15 cellular contexts compared by ENCODE assay signal in genomic region chrX:7074135-7074907, GRCh38.
DNase-seq lines count a peak whose midpoint lies in the region; ATAC-seq, FAIRE-seq and TF ChIP-seq lines count a peak whose summit lies in the region.
"Had no signal": no experiment of that assay in that cellular context is flagged by ENCODE, and none has a peak within 500 bp of the region (broad histone marks: within the 10 kb centered on the region; RNA-seq: fewer than 3 reads in every experiment).

No MANE protein-coding gene starts in this region.

- no peak overlapping the region for H3K27ac Mint-ChIP-seq in activated CD8-positive, alpha-beta memory T cell treated with anti-CD3 and anti-CD28 coated beads, Interleukin-2, amount 10 ng/mL, durations not matched to agents 7 days and 5 days

- H3K4me1 ChIP-seq in small intestine (ENCODE audit: control insufficient read depth in 2 of 2, insufficient read depth in 1 of 2, low read depth in 1 of 2, low read length in 1 of 2) = peaks cover 0 to 4% of the 10 kb centered on the region in 2 donors
- H3K4me1 ChIP-seq: A549 had no signal

- peak; percentile 21 for TF ChIP-seq CTCF in astrocyte of the cerebellum (IDR thresholded peaks at IDR 0.05; ENCODE audit: low read depth, low read length, missing control alignments)

- H3K27ac ChIP-seq in small intestine (ENCODE audit: low read depth in 1 of 2, low read length in 1 of 2) = peak overlapping the region in 1 of 2 donors; percentile 24
- H3K27ac ChIP-seq: A549 had no signal

- H3K27me3 Mint-ChIP-seq in activated CD8-positive, alpha-beta memory T cell treated with anti-CD3 and anti-CD28 coated beads, Interleukin-2, amount 10 ng/mL, durations not matched to agents 7 days and 5 days = no peaks in the 10 kb centered on the region

- in situ Hi-C loops in astrocyte of the cerebellum (cut with HindIII; ENCODE audit: low sequenced_read_pairs) = no loop called here

- no peaks in the 10 kb centered on the region for H3K27me3 ChIP-seq in small intestine (ENCODE audit: control insufficient read depth in 2 of 2, insufficient read depth in 2 of 2, low read length in 2 of 2)

- no peaks in the 10 kb centered on the region for H3K9me3 Mint-ChIP-seq in activated CD8-positive, alpha-beta memory T cell treated with anti-CD3 and anti-CD28 coated beads, Interleukin-2, amount 10 ng/mL, durations not matched to agents 7 days and 5 days (ENCODE audit: low read depth)

- 42 to 66% (median 50%) methylated on average over 9 of the region's 9 CpGs for WGBS in small intestine, 3 donors

- H3K36me3 ChIP-seq in small intestine (ENCODE audit: control insufficient read depth in 2 of 2, insufficient read depth in 2 of 2, low read length in 2 of 2) = no peaks in the 10 kb centered on the region

- FAIRE-seq in small intestine (lab: Jason Lieb, UNC) = no peak
- FAIRE-seq: A549, endometrium had no signal

- DNase-seq in activated CD8-positive, alpha-beta memory T cell treated with anti-CD3 and anti-CD28 coated beads, Interleukin-2, amount 10 ng/mL, durations not matched to agents 7 days and 5 days = no peak
- no peak for DNase-seq in activated CD8-positive, alpha-beta memory T cell treated with anti-CD3 and anti-CD28 coated beads, Interleukin-2, amount 50 U/mL, for 4 hours
- no peak for DNase-seq in astrocyte of the cerebellum (ENCODE audit: low read depth)
- DNase-seq in iris pigment epithelial cell (ENCODE audit: low read depth) = peak; percentile 31
- peak; percentile 23 for DNase-seq in small intestine
- DNase-seq in HuH-7.5 (ENCODE audit: low spot score) = no peak
- DNase-seq: Karpas-422, NCI-H1930, NCI-H748 treated with DMSO at 0.1 percent for 48 hours had no signal

- peaks cover 11% of the 10 kb centered on the region for H3K36me3 Mint-ChIP-seq in activated CD8-positive, alpha-beta memory T cell treated with anti-CD3 and anti-CD28 coated beads, Interleukin-2, amount 10 ng/mL, durations not matched to agents 7 days and 5 days

- H3K9me3 ChIP-seq in small intestine (ENCODE audit: control insufficient read depth, low read depth) = no peaks in the 10 kb centered on the region
- H3K9me3 ChIP-seq: A549 had no signal

- peaks cover 22% of the 10 kb centered on the region for H3K4me1 Mint-ChIP-seq in activated CD8-positive, alpha-beta memory T cell treated with anti-CD3 and anti-CD28 coated beads, Interleukin-2, amount 10 ng/mL, durations not matched to agents 7 days and 5 days

- peak; percentile 45 for ATAC-seq in activated CD8-positive, alpha-beta memory T cell treated with anti-CD3 and anti-CD28 coated beads, Interleukin-2, amount 10 ng/mL, durations not matched to agents 7 days and 5 days
- ATAC-seq in GM19397 (IDR thresholded peaks at IDR 0.05; ENCODE audit: unreplicated experiment) = no peak
- no peak for ATAC-seq in GM21825 (IDR thresholded peaks at IDR 0.05; ENCODE audit: unreplicated experiment)
- ATAC-seq: A549, HCT116 had no signal

- H3K4me3 ChIP-seq in astrocyte of the cerebellum (ENCODE audit: low read depth, low read length) (no peak overlapping the region), small intestine (ENCODE audit: low read depth in 1 of 2, low read length in 2 of 2) (no peak overlapping the region)
- H3K4me3 ChIP-seq: A549, skin epidermis had no signal

- no peak overlapping the region for H3K4me3 Mint-ChIP-seq in activated CD8-positive, alpha-beta memory T cell treated with anti-CD3 and anti-CD28 coated beads, Interleukin-2, amount 10 ng/mL, durations not matched to agents 7 days and 5 days

- CTCF ChIA-PET in activated CD8-positive, alpha-beta memory T cell treated with anti-CD3 and anti-CD28 coated beads, Interleukin-2, amount 10 ng/mL, durations not matched to agents 7 days and 5 days (lab: Charles Lee) = no interaction called here

Comparison
In these comparisons a context has a peak if more than half of its experiments do, and no peak if none do; other contexts are left out.
1. DNase-seq: peak in iris pigment epithelial cell (single experiment) and small intestine (single experiment); none in activated CD8-positive, alpha-beta memory T cell treated with anti-CD3 and anti-CD28 coated beads, Interleukin-2, amount 10 ng/mL, durations not matched to agents 7 days and 5 days (single experiment), activated CD8-positive, alpha-beta memory T cell treated with anti-CD3 and anti-CD28 coated beads, Interleukin-2, amount 50 U/mL, for 4 hours (single experiment), astrocyte of the cerebellum (single experiment) and HuH-7.5 (single experiment).